11 cellular contexts compared by ENCODE assay signal in the genomic region with DNA sequence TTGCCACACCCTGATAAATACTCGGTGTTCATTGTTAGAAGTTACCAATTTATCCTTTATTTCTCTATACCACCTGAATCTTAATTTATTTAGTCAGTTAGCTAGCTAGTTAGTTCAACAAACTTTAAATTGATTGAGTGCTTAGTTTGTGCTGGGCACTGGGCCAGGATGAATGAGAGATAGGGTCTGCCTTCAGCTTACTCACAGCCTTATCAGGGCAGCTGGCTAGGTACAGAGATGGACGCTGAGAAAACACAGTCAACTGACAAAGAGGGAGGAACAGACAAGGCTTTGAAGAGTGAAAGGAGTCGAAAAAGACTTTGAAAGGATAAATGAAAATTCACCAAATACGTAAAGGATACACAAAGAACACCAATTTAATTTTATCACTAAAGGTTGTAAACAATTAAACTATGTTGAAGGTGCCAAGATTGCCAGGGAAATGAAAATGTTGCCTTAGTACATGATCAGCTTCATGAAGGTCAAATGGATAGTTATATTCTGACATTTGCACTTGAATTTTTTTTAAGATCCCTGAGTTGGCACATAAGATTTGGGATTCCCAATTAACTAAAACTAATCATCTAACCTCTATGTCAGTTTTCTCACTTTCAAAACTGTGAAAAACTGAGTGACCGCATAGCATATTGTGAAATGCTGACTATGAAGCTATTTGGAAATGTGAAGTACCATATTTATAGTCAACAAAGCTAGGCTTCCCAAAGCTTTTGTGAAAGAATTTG. TPM values are rescaled to one million over a fixed set of nuclear protein-coding genes. Genes with fewer than 3 reads are reported as not detected.
DNase-seq lines count a peak whose midpoint lies in the region; ATAC-seq, FAIRE-seq and TF ChIP-seq lines count a peak whose summit lies in the region.
"Had no signal": no experiment of that assay in that cellular context is flagged by ENCODE, and none has a peak within 500 bp of the region (broad histone marks: within the 10 kb centered on the region; RNA-seq: fewer than 3 reads in every experiment).

No MANE protein-coding gene starts in this region.

- DNase-seq in heart left ventricle (peak in 4 of 5 donors; percentile 43 to 63 (median 56)), Right ventricle myocardium inferior (ENCODE audit: missing footprints) (no peak), endothelial cell of umbilical vein (ENCODE audit: low read depth, low spot score) (peak; percentile 86), germinal center (ENCODE audit: low spot score) (no peak), NCI-H2227 treated with DMSO at 0.1 percent for 48 hours (lab: John Stamatoyannopoulos, UW) (no peak), medulla oblongata (ENCODE audit: extremely low spot score) (no peak)
- DNase-seq in activated effector memory CD4-positive, alpha-beta T cell treated with Interleukin-2 at 50 U/mL for 16 hours: no peak
- DNase-seq: 8988T, foreskin melanocyte, NCI-H1105 treated with DMSO at 0.1 percent for 48 hours had no signal

- 24 to 35% (median 31%) methylated on average over 5 of the region's 5 CpGs for WGBS in heart left ventricle, 4 donors

- peaks cover 0 to 58% (median 41%) of the 10 kb centered on the region in 12 donors for H3K4me1 ChIP-seq in heart left ventricle
- peaks cover 48% of the 10 kb centered on the region for H3K4me1 ChIP-seq in endothelial cell of umbilical vein (ENCODE audit: control insufficient read depth, extremely low read depth, insufficient read depth, low read length)
- H3K4me1 ChIP-seq in muscle layer of duodenum (ENCODE audit: control insufficient read depth in 1 of 2, insufficient read depth in 2 of 2, low read length in 2 of 2): peaks cover 4 to 28% of the 10 kb centered on the region in 2 donors

- POLR2A ChIA-PET in endothelial cell of umbilical vein (lab: Charles Lee): interaction anchor here (0.6 to 1.6 kb wide), 3 partner anchors 10 to 38 kb away, joined by 3 to 8 read pairs (median 4); no protein-coding TSS in a partner anchor

- no peaks in the 10 kb centered on the region for H4K20me1 ChIP-seq in endothelial cell of umbilical vein (replicated peaks; ENCODE audit: control insufficient read depth, extremely low read depth, insufficient read depth, low read length)

- TF ChIP-seq CTCF in heart left ventricle (IDR thresholded peaks at IDR 0.05) (no peak), endothelial cell of umbilical vein (IDR thresholded peaks at IDR 0.05; ENCODE audit: extremely low read depth in 1 of 2, insufficient read depth in 1 of 2, low read depth in 1 of 2, low read length in 2 of 2) (no peak)

- dilution Hi-C loops in endothelial cell of umbilical vein (cut with MboI; ENCODE audit: extremely low pct_ligation_motif_present, low sequenced_read_pairs): loop anchor here (25.0 kb wide), 2 partner anchors 164 to 239 kb away; no protein-coding TSS in a partner anchor

- H3K4me2 ChIP-seq in endothelial cell of umbilical vein (ENCODE audit: insufficient read depth, low read length): peak overlapping the region; percentile 95

- intact Hi-C loops in heart left ventricle (cut with DNase I): loop anchor here in 6 of 10 donors (2.0 to 5.0 kb wide), 5 partner anchors 23 to 234 kb away; a partner anchor contains a TSS
- intact Hi-C loops in Right ventricle myocardium inferior (cut with DNase I): loop anchor here (1.0 kb wide), 1 partner anchor 23 kb away; no protein-coding TSS in a partner anchor
- intact Hi-C loops in endothelial cell of umbilical vein (cut with micrococcal nuclease): loop anchor here (1.0 kb wide), 2 partner anchors 11 to 23 kb away; no protein-coding TSS in a partner anchor

- CTCF ChIA-PET in endothelial cell of umbilical vein (lab: Charles Lee): interaction anchor here (0.7 to 2.2 kb wide), 11 partner anchors 10 to 321 kb away, joined by 3 to 13 read pairs (median 5); no protein-coding TSS in a partner anchor

- H3K4me3 ChIP-seq in heart left ventricle: peak overlapping the region; percentile 75 to 95 (median 89)
- peak overlapping the region; percentile 59 to 86 (median 82) for H3K4me3 ChIP-seq in endothelial cell of umbilical vein (replicated peaks in 1 of 3; ENCODE audit: insufficient read depth in 1 of 3, low read depth in 1 of 3, low read length in 3 of 3)
- H3K4me3 ChIP-seq in muscle layer of duodenum (ENCODE audit: low read depth in 1 of 2, low read length in 2 of 2): peak overlapping the region; percentile 59 to 86

- H3K9me1 ChIP-seq in endothelial cell of umbilical vein (replicated peaks; ENCODE audit: control insufficient read depth, extremely low read depth, insufficient read depth, low read length): no peaks in the 10 kb centered on the region

- H3K9ac ChIP-seq in endothelial cell of umbilical vein (replicated peaks; ENCODE audit: extremely low read depth, insufficient read depth, low read length): peak overlapping the region; percentile 91

- H3K27me3 ChIP-seq in heart left ventricle (peaks cover 0 to 17% (median 0%) of the 10 kb centered on the region in 9 donors), endothelial cell of umbilical vein (ENCODE audit: control insufficient read depth in 2 of 2, insufficient read depth in 2 of 2, low read length in 2 of 2) (no peaks in the 10 kb centered on the region), muscle layer of duodenum (ENCODE audit: low read depth, low read length) (no peaks in the 10 kb centered on the region)

- peaks cover 59% of the 10 kb centered on the region for H3K79me2 ChIP-seq in endothelial cell of umbilical vein (ENCODE audit: control insufficient read depth, insufficient read depth, low read length)

- H3K36me3 ChIP-seq in heart left ventricle: peaks cover 0 to 26% (median 10%) of the 10 kb centered on the region in 9 donors
- peaks cover 0 to 11% of the 10 kb centered on the region in 2 experiments for H3K36me3 ChIP-seq in endothelial cell of umbilical vein (ENCODE audit: control insufficient read depth in 2 of 2, extremely low read depth in 1 of 2, insufficient read depth in 2 of 2, low read length in 2 of 2)
- H3K36me3 ChIP-seq in muscle layer of duodenum (ENCODE audit: control insufficient read depth in 1 of 2, insufficient read depth in 2 of 2, low read length in 2 of 2): peaks cover 0 to 5% of the 10 kb centered on the region in 2 donors

- ATAC-seq in heart left ventricle (peak; percentile 33 to 58 (median 46)), Right ventricle myocardium inferior (no peak)

- H3K9me3 ChIP-seq in heart left ventricle (peaks cover 0 to 4% (median 0%) of the 10 kb centered on the region in 12 donors), endothelial cell of umbilical vein (replicated peaks; ENCODE audit: control insufficient read depth, insufficient read depth, low read length) (no peaks in the 10 kb centered on the region), muscle layer of duodenum (ENCODE audit: control insufficient read depth in 1 of 2, low read length in 2 of 2) (no peaks in the 10 kb centered on the region)

- BruUV-seq in endothelial cell of umbilical vein (replicated peaks; lab: Mats Ljungman, UMichigan): no TSS peak

- H3K27ac ChIP-seq in heart left ventricle (peak overlapping the region; percentile 95 to 99 (median 98)), endothelial cell of umbilical vein (ENCODE audit: insufficient read depth, low read depth, low read length) (peak overlapping the region; percentile 83), muscle layer of duodenum (ENCODE audit: low read length) (peak overlapping the region; percentile 72)

- TF ChIP-seq POLR2A in heart left ventricle (IDR thresholded peaks at IDR 0.05) (no peak), endothelial cell of umbilical vein (IDR thresholded peaks at IDR 0.05; ENCODE audit: low read depth, low read length) (peak; percentile 15)

- FAIRE-seq in endothelial cell of umbilical vein (lab: Jason Lieb, UNC): peak; percentile 91

- H2AFZ ChIP-seq in endothelial cell of umbilical vein (ENCODE audit: low read depth, low read length): no peak overlapping the region

TF ChIP-seq in endothelial cell of umbilical vein, 7 proteins besides CTCF, POLR2A, EP300 and RAD21 (continues in another document):
- TF ChIP-seq, protein P1, sequence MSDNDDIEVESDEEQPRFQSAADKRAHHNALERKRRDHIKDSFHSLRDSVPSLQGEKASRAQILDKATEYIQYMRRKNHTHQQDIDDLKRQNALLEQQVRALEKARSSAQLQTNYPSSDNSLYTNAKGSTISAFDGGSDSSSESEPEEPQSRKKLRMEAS (IDR thresholded peaks at IDR 0.05; ENCODE audit: insufficient read depth, insufficient read length): no peak
- TF ChIP-seq JUN (IDR thresholded peaks at IDR 0.05; ENCODE audit: borderline replicate concordance, insufficient read depth, insufficient read length, low read depth): no peak
- no peak for TF ChIP-seq MYC (IDR thresholded peaks at IDR 0.05; ENCODE audit: low read depth, low read length)
- TF ChIP-seq EZH2 (IDR thresholded peaks at IDR 0.05; ENCODE audit: borderline replicate concordance, low read depth, low read length, severe bottlenecking): no peak
- peak; percentile 89 for TF ChIP-seq GATA2 (IDR thresholded peaks at IDR 0.05; ENCODE audit: insufficient read depth, insufficient read length, low read depth, low read length)
- TF ChIP-seq POLR2AphosphoS5 (IDR thresholded peaks at IDR 0.05; ENCODE audit: insufficient read depth, low read depth, low read length): peak; percentile 66

RNA-seq across cellular contexts. Expression of a gene that starts 2.1 kb away (rescaled TPM):
- total RNA-seq in heart left ventricle (100 to 1,000 TPM; 189 to 345 (median 237) TPM), Right ventricle myocardium inferior (239 TPM), endothelial cell of umbilical vein (146 and 179 TPM in 2 replicates)
- polyA plus RNA-seq in heart left ventricle (100 to 1,000 TPM in 1 of 2 donors, 10 to 100 TPM in 1; 66.3 to 236 TPM), endothelial cell of umbilical vein (258 and 327 TPM in 2 replicates)
- polyA plus RNA-seq in endothelial cell of umbilical vein (2011; cell fraction: cytosol; rRNA removed): 240 and 252 TPM in 2 replicates
- polyA plus RNA-seq in endothelial cell of umbilical vein (2011; cell fraction: nucleus; rRNA removed): 107 and 121 TPM in 2 replicates
- 88.3 and 144 TPM in 2 replicates for polyA plus RNA-seq in endothelial cell of umbilical vein (2012)
- 465 and 480 TPM in 2 replicates for polyA minus RNA-seq in endothelial cell of umbilical vein
- polyA minus RNA-seq in endothelial cell of umbilical vein (2011; cell fraction: cytosol; rRNA and poly(A)+ RNA removed): 10.4 TPM
- polyA minus RNA-seq in endothelial cell of umbilical vein (2011; cell fraction: nucleus; rRNA and poly(A)+ RNA removed): 104 and 114 TPM in 2 replicates

RNA-seq across cellular contexts. Expression of a gene that starts 23.2 kb away (rescaled TPM):
- total RNA-seq in heart left ventricle (100 to 1,000 TPM; 216 to 408 (median 281) TPM), Right ventricle myocardium inferior (387 TPM), endothelial cell of umbilical vein (1,126 and 1,483 TPM in 2 replicates)
- polyA plus RNA-seq in heart left ventricle (100 to 1,000 TPM; 125 to 297 TPM), endothelial cell of umbilical vein (3,129 and 3,339 TPM in 2 replicates)
- polyA plus RNA-seq in endothelial cell of umbilical vein (2011; cell fraction: cytosol; rRNA removed): 1,679 and 1,960 TPM in 2 replicates
- polyA plus RNA-seq in endothelial cell of umbilical vein (2011; cell fraction: nucleus; rRNA removed): 638 and 808 TPM in 2 replicates
- polyA plus RNA-seq in endothelial cell of umbilical vein (2012): 635 and 1,042 TPM in 2 replicates
- polyA minus RNA-seq in endothelial cell of umbilical vein: 5,246 and 5,371 TPM in 2 replicates
- 0.92 TPM for polyA minus RNA-seq in endothelial cell of umbilical vein (2011; cell fraction: cytosol; rRNA and poly(A)+ RNA removed)
- 779 and 1,152 TPM in 2 replicates for polyA minus RNA-seq in endothelial cell of umbilical vein (2011; cell fraction: nucleus; rRNA and poly(A)+ RNA removed)

Comparison
In these comparisons a context has a peak if more than half of its experiments do, and no peak if none do; other contexts are left out.
1. DNase-seq: peak in heart left ventricle (4 of 5) and endothelial cell of umbilical vein (single experiment); none in Right ventricle myocardium inferior (single experiment), germinal center (single experiment), NCI-H2227 treated with DMSO at 0.1 percent for 48 hours (single experiment), activated effector memory CD4-positive, alpha-beta T cell treated with Interleukin-2 at 50 U/mL for 16 hours (single experiment) and medulla oblongata (single experiment).
2. Peak in every context shown above with its lines, with median percentiles within 50 percentile points of each other: H3K27ac ChIP-seq and H3K4me3 ChIP-seq.